Comparison of ENCODE assay signal across 10 cellular contexts in the genomic region with DNA sequence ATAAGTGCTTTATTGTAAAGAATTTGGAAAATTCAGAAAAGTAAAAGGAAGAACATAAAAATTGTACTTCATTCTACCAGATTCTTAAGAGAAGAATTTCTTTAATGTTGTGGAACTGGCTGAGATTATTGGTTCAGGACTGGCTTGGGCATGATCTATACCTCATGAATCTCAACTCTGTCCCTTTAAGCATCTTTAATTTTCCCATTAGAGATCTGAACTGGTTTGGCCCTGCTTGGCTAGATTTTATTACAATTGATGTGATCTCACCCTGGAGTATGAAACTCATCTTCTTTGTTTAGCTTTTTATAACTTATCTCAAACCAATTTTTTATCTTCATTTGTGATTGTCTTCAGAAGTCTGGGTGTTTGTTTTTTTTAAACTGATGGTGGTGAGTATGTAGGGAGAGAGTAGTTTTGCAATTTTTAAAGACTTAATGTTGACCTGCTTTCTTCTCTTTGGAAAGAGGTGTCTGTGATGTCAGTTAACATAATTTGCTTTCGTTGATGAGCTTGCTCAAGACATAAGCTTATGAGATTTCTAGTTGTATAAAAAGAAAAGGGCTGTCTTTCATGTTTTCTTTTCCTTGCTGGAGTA.
A peak's percentile ranks its signal among the peaks of the same experiment; 100 is the strongest.
DNase-seq lines count a peak whose midpoint lies in the region; ATAC-seq and TF ChIP-seq lines count a peak whose summit lies in the region.
"Had no signal": no experiment of that assay in that cellular context is flagged by ENCODE, and none has a peak within 500 bp of the region (broad histone marks: within the 10 kb centered on the region; RNA-seq: fewer than 3 reads in every experiment).

No MANE protein-coding gene starts in this region.

- no peaks in the 10 kb centered on the region for H3K36me3 ChIP-seq in suprapubic skin

- TF ChIP-seq CTCF in WTC11 (IDR thresholded peaks at IDR 0.05) (no peak), suprapubic skin (IDR thresholded peaks at IDR 0.05) (no peak)

- no peak for TF ChIP-seq EP300 in suprapubic skin (IDR thresholded peaks at IDR 0.05)

- no peaks in the 10 kb centered on the region for H3K27me3 ChIP-seq in suprapubic skin

- peaks cover 36% of the 10 kb centered on the region for H3K4me1 ChIP-seq in suprapubic skin

- no peak for DNase-seq in activated naive CD4-positive, alpha-beta T cell treated with Interleukin-2 at 50 U/mL for 16 hours
- DNase-seq in WTC11 (ENCODE audit: low spot score), result no peak
- DNase-seq in immature natural killer cell, result no peak
- DNase-seq in suprapubic skin (ENCODE audit: low spot score in 2 of 2), result no peak
- DNase-seq in stimulated activated naive CD4-positive, alpha-beta T cell (lab: John Stamatoyannopoulos, UW), result no peak
- DNase-seq in NCI-H510A treated with DMSO at 0.1 percent for 48 hours (lab: John Stamatoyannopoulos, UW), result no peak
- DNase-seq: activated CD4-positive, alpha-beta T cell treated with anti-CD3 and anti-CD28 coated beads for 48 hours; activated naive CD4-positive, alpha-beta T cell treated with anti-CD3 and anti-CD28 coated beads, Interleukin-2, amount 10 ng/mL, durations not matched to agents 7 days and 5 days had no signal

- H3K4me3 ChIP-seq in suprapubic skin, result peak overlapping the region; percentile 3

- no peaks in the 10 kb centered on the region for H3K9me3 Mint-ChIP-seq in activated naive CD4-positive, alpha-beta T cell treated with anti-CD3 and anti-CD28 coated beads, Interleukin-2, amount 50 U/mL, for 24 hours
- H3K9me3 Mint-ChIP-seq in WTC11, result no peaks in the 10 kb centered on the region
- H3K9me3 Mint-ChIP-seq in immature natural killer cell, result no peaks in the 10 kb centered on the region
- H3K9me3 Mint-ChIP-seq: activated naive CD4-positive, alpha-beta T cell treated with anti-CD3 and anti-CD28 coated beads, Interleukin-2, amount 10 ng/mL, durations not matched to agents 7 days and 5 days had no signal

- ATAC-seq in WTC11 (no peak), GM21717 (IDR thresholded peaks at IDR 0.05; ENCODE audit: unreplicated experiment) (no peak)

- peak overlapping the region; percentile 60 for H3K27ac ChIP-seq in suprapubic skin

- POLR2A ChIA-PET in WTC11 (lab: Charles Lee), result no interaction called here

- peaks cover 89% of the 10 kb centered on the region for H3K4me1 Mint-ChIP-seq in activated naive CD4-positive, alpha-beta T cell treated with anti-CD3 and anti-CD28 coated beads, Interleukin-2, amount 50 U/mL, for 24 hours
- peaks cover 50% of the 10 kb centered on the region for H3K4me1 Mint-ChIP-seq in WTC11
- peaks cover 32 to 74% of the 10 kb centered on the region in 2 donors for H3K4me1 Mint-ChIP-seq in immature natural killer cell

- H3K4me3 Mint-ChIP-seq in activated naive CD4-positive, alpha-beta T cell treated with anti-CD3 and anti-CD28 coated beads, Interleukin-2, amount 50 U/mL, for 24 hours, result peak overlapping the region; percentile 12
- H3K4me3 Mint-ChIP-seq in WTC11, result no peak overlapping the region
- H3K4me3 Mint-ChIP-seq in immature natural killer cell, result no peak overlapping the region
- H3K4me3 Mint-ChIP-seq: activated naive CD4-positive, alpha-beta T cell treated with anti-CD3 and anti-CD28 coated beads, Interleukin-2, amount 10 ng/mL, durations not matched to agents 7 days and 5 days had no signal

- CTCF ChIA-PET in WTC11 (lab: Charles Lee), result interaction anchor here (1.1 kb wide), 1 partner anchor 131 kb away, joined by 3 read pairs; no protein-coding TSS in a partner anchor

- no peak for TF ChIP-seq POLR2A in suprapubic skin (IDR thresholded peaks at IDR 0.05)

- H3K27ac Mint-ChIP-seq in activated naive CD4-positive, alpha-beta T cell treated with anti-CD3 and anti-CD28 coated beads, Interleukin-2, amount 50 U/mL, for 24 hours, result peak overlapping the region; percentile 75
- H3K27ac Mint-ChIP-seq in WTC11 (peak overlapping the region; percentile 11; the same call in 1 of the 2 replicates), immature natural killer cell (peak overlapping the region; percentile 1 to 69 (median 22))
- H3K27ac Mint-ChIP-seq: activated naive CD4-positive, alpha-beta T cell treated with anti-CD3 and anti-CD28 coated beads, Interleukin-2, amount 10 ng/mL, durations not matched to agents 7 days and 5 days had no signal

- WGBS in suprapubic skin, result 44% methylated on average over 1 of the region's 1 CpG

- no peaks in the 10 kb centered on the region for H3K9me3 ChIP-seq in suprapubic skin

- H3K27me3 Mint-ChIP-seq in activated naive CD4-positive, alpha-beta T cell treated with anti-CD3 and anti-CD28 coated beads, Interleukin-2, amount 50 U/mL, for 24 hours, result no peaks in the 10 kb centered on the region
- H3K27me3 Mint-ChIP-seq in WTC11 (ENCODE audit: low read depth) (no peaks in the 10 kb centered on the region), immature natural killer cell (ENCODE audit: low read depth in 3 of 3) (no peaks in the 10 kb centered on the region)
- H3K27me3 Mint-ChIP-seq: activated naive CD4-positive, alpha-beta T cell treated with anti-CD3 and anti-CD28 coated beads, Interleukin-2, amount 10 ng/mL, durations not matched to agents 7 days and 5 days had no signal

- peaks cover 16% of the 10 kb centered on the region for H3K36me3 Mint-ChIP-seq in activated naive CD4-positive, alpha-beta T cell treated with anti-CD3 and anti-CD28 coated beads, Interleukin-2, amount 50 U/mL, for 24 hours
- H3K36me3 Mint-ChIP-seq in WTC11, result no peaks in the 10 kb centered on the region
- H3K36me3 Mint-ChIP-seq in immature natural killer cell, result no peaks in the 10 kb centered on the region

TF ChIP-seq in WTC11, 78 proteins besides CTCF, POLR2A, EP300 and RAD21 (continues in another document):
- no peak for TF ChIP-seq FOXK1 (CRISPR knock-in tag; IDR thresholded peaks at IDR 0.05)
- TF ChIP-seq AFF4 (CRISPR knock-in tag; IDR thresholded peaks at IDR 0.05; ENCODE audit: borderline replicate concordance), result no peak
- TF ChIP-seq HMGXB4 (CRISPR knock-in tag; IDR thresholded peaks at IDR 0.05), result no peak
- TF ChIP-seq ETV6 (CRISPR knock-in tag; IDR thresholded peaks at IDR 0.05), result no peak
- TF ChIP-seq ELF4 (CRISPR knock-in tag; IDR thresholded peaks at IDR 0.05; ENCODE audit: low read depth), result no peak

Comparison
In these comparisons a context has a peak if more than half of its experiments do, and no peak if none do; other contexts are left out.
1. H3K27ac Mint-ChIP-seq: peak in every context shown above with its lines; median percentile 75 in activated naive CD4-positive, alpha-beta T cell treated with anti-CD3 and anti-CD28 coated beads, Interleukin-2, amount 50 U/mL, for 24 hours; 22 in immature natural killer cell; 11 in WTC11.